In the genomic region with DNA sequence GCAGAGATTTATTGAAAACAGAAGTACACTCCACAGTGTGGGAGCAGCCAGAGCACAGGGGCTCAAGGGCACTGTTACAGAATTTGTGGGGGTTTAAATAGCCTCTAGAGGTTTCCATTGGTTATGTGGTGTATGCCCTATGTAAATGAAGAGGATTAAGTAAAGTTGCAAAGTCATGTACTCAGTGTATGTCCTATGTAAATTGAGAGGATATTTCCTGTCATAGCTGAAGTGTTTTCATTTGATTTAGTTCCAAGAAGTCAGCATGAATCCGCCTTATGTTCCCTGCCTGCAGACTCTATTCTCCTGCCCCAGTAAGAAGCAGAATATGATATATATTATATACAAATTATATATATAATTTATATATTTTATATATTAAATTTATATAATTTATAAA, we compare ENCODE assay signal across 1 cellular context.
A peak's percentile ranks its signal among the peaks of the same experiment; 100 is the strongest.
TF ChIP-seq lines count a peak whose summit lies in the region.

No MANE protein-coding gene starts in this region.

TF ChIP-seq in K562, 482 proteins besides CTCF, POLR2A, EP300 and RAD21:
- TF ChIP-seq NFE2 (IDR thresholded peaks at IDR 0.05; ENCODE audit: low read depth) (peak; percentile 71), GTF2A2 (tag; IDR thresholded peaks at IDR 0.05) (no peak), KAT8 (IDR thresholded peaks at IDR 0.05; ENCODE audit: low read depth) (no peak), SMARCC2 (IDR thresholded peaks at IDR 0.05; ENCODE audit: low read depth) (no peak), FOXM1 (IDR thresholded peaks at IDR 0.05; ENCODE audit: low read depth) (peak; percentile 54; the same call in 1 of the 2 replicates), FOXM1 (CRISPR knock-in tag; IDR thresholded peaks at IDR 0.05; ENCODE audit: low read depth) (no peak), MAFG (tag; conservative IDR thresholded peaks at IDR 0.05) (peak; percentile 36), PBX2 (CRISPR knock-in tag; IDR thresholded peaks at IDR 0.05; ENCODE audit: low read depth) (no peak), PBX2 (tag; conservative IDR thresholded peaks at IDR 0.05; ENCODE audit: low read depth) (peak; percentile 35; the same call in 1 of the 2 replicates), MEIS2 (IDR thresholded peaks at IDR 0.05; ENCODE audit: partially characterized antibody) (peak; percentile 58), ETS2 (tag; IDR thresholded peaks at IDR 0.05; ENCODE audit: borderline replicate concordance, poor library complexity, severe bottlenecking) (no peak), KHSRP (IDR thresholded peaks at IDR 0.05) (no peak), NCOR1 (IDR thresholded peaks at IDR 0.05) (no peak), ZNF121 (CRISPR knock-in tag; conservative IDR thresholded peaks at IDR 0.05) (no peak), SMARCB1 (IDR thresholded peaks at IDR 0.05; ENCODE audit: insufficient read length, low read depth) (no peak), PKNOX1 (IDR thresholded peaks at IDR 0.05) (peak; percentile 42), ZNF668 (CRISPR knock-in tag; IDR thresholded peaks at IDR 0.05) (no peak), HBP1 (CRISPR knock-in tag; IDR thresholded peaks at IDR 0.05) (no peak), C11orf30 (IDR thresholded peaks at IDR 0.05; ENCODE audit: low read depth) (peak; percentile 56), ZNF316 (IDR thresholded peaks at IDR 0.05) (peak; percentile 73), STAT5A (IDR thresholded peaks at IDR 0.05; ENCODE audit: borderline replicate concordance, low read length) (peak; percentile 22; the same call in 1 of the 2 replicates), CBX5 (IDR thresholded peaks at IDR 0.05; ENCODE audit: borderline replicate concordance, low read depth) (no peak), KDM1A (IDR thresholded peaks at IDR 0.05) (0 out of 4 replicates have a peak, but pooled peaks of 1 of the 2 experiments have one; percentile 40)
- TF ChIP-seq, protein P1, sequence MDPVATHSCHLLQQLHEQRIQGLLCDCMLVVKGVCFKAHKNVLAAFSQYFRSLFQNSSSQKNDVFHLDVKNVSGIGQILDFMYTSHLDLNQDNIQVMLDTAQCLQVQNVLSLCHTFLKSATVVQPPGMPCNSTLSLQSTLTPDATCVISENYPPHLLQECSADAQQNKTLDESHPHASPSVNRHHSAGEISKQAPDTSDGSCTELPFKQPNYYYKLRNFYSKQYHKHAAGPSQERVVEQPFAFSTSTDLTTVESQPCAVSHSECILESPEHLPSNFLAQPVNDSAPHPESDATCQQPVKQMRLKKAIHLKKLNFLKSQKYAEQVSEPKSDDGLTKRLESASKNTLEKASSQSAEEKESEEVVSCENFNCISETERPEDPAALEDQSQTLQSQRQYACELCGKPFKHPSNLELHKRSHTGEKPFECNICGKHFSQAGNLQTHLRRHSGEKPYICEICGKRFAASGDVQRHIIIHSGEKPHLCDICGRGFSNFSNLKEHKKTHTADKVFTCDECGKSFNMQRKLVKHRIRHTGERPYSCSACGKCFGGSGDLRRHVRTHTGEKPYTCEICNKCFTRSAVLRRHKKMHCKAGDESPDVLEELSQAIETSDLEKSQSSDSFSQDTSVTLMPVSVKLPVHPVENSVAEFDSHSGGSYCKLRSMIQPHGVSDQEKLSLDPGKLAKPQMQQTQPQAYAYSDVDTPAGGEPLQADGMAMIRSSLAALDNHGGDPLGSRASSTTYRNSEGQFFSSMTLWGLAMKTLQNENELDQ (CRISPR knock-in tag; IDR thresholded peaks at IDR 0.05; ENCODE audit: borderline replicate concordance): no peak
- TF ChIP-seq, protein P2, sequence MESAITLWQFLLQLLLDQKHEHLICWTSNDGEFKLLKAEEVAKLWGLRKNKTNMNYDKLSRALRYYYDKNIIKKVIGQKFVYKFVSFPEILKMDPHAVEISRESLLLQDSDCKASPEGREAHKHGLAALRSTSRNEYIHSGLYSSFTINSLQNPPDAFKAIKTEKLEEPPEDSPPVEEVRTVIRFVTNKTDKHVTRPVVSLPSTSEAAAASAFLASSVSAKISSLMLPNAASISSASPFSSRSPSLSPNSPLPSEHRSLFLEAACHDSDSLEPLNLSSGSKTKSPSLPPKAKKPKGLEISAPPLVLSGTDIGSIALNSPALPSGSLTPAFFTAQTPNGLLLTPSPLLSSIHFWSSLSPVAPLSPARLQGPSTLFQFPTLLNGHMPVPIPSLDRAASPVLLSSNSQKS (CRISPR knock-in tag; IDR thresholded peaks at IDR 0.05): no peak
TF ChIP-seq in K562: peak in this region for 10.
